In genomic region chr5:67746103-67746502, GRCh38 we compare ENCODE assay signal across 1 cellular context.
TF ChIP-seq lines count a peak whose summit lies in the region.

No MANE protein-coding gene starts in this region.

TF ChIP-seq in HepG2, 621 proteins besides CTCF, POLR2A, EP300 and RAD21 (continued from another document):
- TF ChIP-seq HMGXB3 (CRISPR knock-in tag; IDR thresholded peaks at IDR 0.05; ENCODE audit: borderline replicate concordance), result no peak
- peak; percentile 75 for TF ChIP-seq MED1 (CRISPR knock-in tag; IDR thresholded peaks at IDR 0.05)
- peak; percentile 55; the same call in 1 of the 2 replicates for TF ChIP-seq ZMYM4 (CRISPR knock-in tag; IDR thresholded peaks at IDR 0.05)
